In genomic region chr4:166279261-166279660, GRCh38 we compare ENCODE assay signal across 20 cellular contexts.
DNase-seq lines count a peak whose midpoint lies in the region; ATAC-seq, FAIRE-seq and TF ChIP-seq lines count a peak whose summit lies in the region.
"Had no signal": no experiment of that assay in that cellular context is flagged by ENCODE, and none has a peak within 500 bp of the region (broad histone marks: within the 10 kb centered on the region; RNA-seq: fewer than 3 reads in every experiment).

No MANE protein-coding gene starts in this region.

- no peak for DNase-seq in astrocyte (ENCODE audit: low read depth)
- DNase-seq in neural progenitor cell (ENCODE audit: low spot score), result no peak
- DNase-seq in UCSD-AML1 (lab: John Stamatoyannopoulos, UW; ENCODE audit: unreplicated experiment), result no peak
- DNase-seq in EL, result no peak
- no peak for DNase-seq in activated gamma-delta T cell (lab: John Stamatoyannopoulos, UW)
- DNase-seq: Caco-2; CD8-positive, alpha-beta T cell; KG1; NCI-H1092; NCI-H1417 treated with DMSO at 0.1 percent for 48 hours; NCI-H1930; NCI-H446 treated with DMSO at 0.1 percent for 48 hours; NCI-H526; SHP77 had no signal

- no peaks in the 10 kb centered on the region for H3K9me2 ChIP-seq in Loucy (replicated peaks; ENCODE audit: low read depth, low read length)

- peak overlapping the region; percentile 6 for H3K4me3 ChIP-seq in Loucy (ENCODE audit: low read length, poor library complexity, severe bottlenecking)
- no peak overlapping the region for H3K4me3 ChIP-seq in astrocyte (ENCODE audit: insufficient read depth, low read depth, low read length)
- H3K4me3 ChIP-seq in neural progenitor cell, result no peak overlapping the region

- H3F3A ChIP-seq in Loucy (ENCODE audit: low read depth) (no peaks in the 10 kb centered on the region), neural progenitor cell (ENCODE audit: low read depth) (no peaks in the 10 kb centered on the region)

- H4K20me1 ChIP-seq in Loucy (ENCODE audit: insufficient read depth, low read length, poor library complexity, severe bottlenecking) (no peaks in the 10 kb centered on the region), astrocyte (ENCODE audit: insufficient read depth, low read length) (no peaks in the 10 kb centered on the region), neural progenitor cell (ENCODE audit: low read depth) (no peaks in the 10 kb centered on the region)

- no peak for TF ChIP-seq CTCF in Loucy (conservative IDR thresholded peaks at IDR 0.05; ENCODE audit: low read length)
- no peak for TF ChIP-seq CTCF in astrocyte (IDR thresholded peaks at IDR 0.05; ENCODE audit: insufficient read depth, low read depth, low read length)
- TF ChIP-seq CTCF in neural progenitor cell (IDR thresholded peaks at IDR 0.05), result no peak

- H3K27ac ChIP-seq in astrocyte (ENCODE audit: low read depth, low read length), result no peak overlapping the region
- no peak overlapping the region for H3K27ac ChIP-seq in neural progenitor cell
- H3K27ac ChIP-seq: C4-2B, RWPE1 had no signal

- peak overlapping the region; percentile 43 for H3K27ac Mint-ChIP-seq in astrocyte (ENCODE audit: unreplicated experiment)
- H3K27ac Mint-ChIP-seq in neural progenitor cell, result no peak overlapping the region
- H3K27ac Mint-ChIP-seq: B cell; CD8-positive, alpha-beta T cell; T-helper 2 cell treated with Interferon-gamma antibody and Interleukin-4, amounts not matched to agents 5 μg/mL and 100 μg/mL, for 36 hours had no signal

- no peak for FAIRE-seq in astrocyte (lab: Jason Lieb, UNC)

- no peaks in the 10 kb centered on the region for H3K27me3 ChIP-seq in Loucy (ENCODE audit: insufficient read depth, low read length, poor library complexity, severe bottlenecking)
- no peaks in the 10 kb centered on the region for H3K27me3 ChIP-seq in astrocyte (ENCODE audit: insufficient read depth, low read length)
- no peaks in the 10 kb centered on the region for H3K27me3 ChIP-seq in neural progenitor cell

- H3K4me2 ChIP-seq in Loucy (ENCODE audit: low read depth, low read length, poor library complexity, severe bottlenecking), result peak overlapping the region; percentile 38
- no peak overlapping the region for H3K4me2 ChIP-seq in astrocyte (ENCODE audit: low read length)
- H3K4me2 ChIP-seq in neural progenitor cell, result no peak overlapping the region

- no peaks in the 10 kb centered on the region for H3K9me3 Mint-ChIP-seq in astrocyte (ENCODE audit: unreplicated experiment)
- H3K9me3 Mint-ChIP-seq in neural progenitor cell, result no peaks in the 10 kb centered on the region
- H3K9me3 Mint-ChIP-seq: T-helper 2 cell treated with Interferon-gamma antibody and Interleukin-4, amounts not matched to agents 5 μg/mL and 100 μg/mL, for 36 hours had no signal

- no peaks in the 10 kb centered on the region for H3K36me3 ChIP-seq in Loucy (ENCODE audit: insufficient read depth, low read length)
- no peaks in the 10 kb centered on the region for H3K36me3 ChIP-seq in astrocyte (ENCODE audit: insufficient read depth, low read length)
- H3K36me3 ChIP-seq in neural progenitor cell, result no peaks in the 10 kb centered on the region

- H3K27me3 Mint-ChIP-seq in astrocyte (ENCODE audit: low read depth, unreplicated experiment) (no peaks in the 10 kb centered on the region), neural progenitor cell (ENCODE audit: insufficient read depth, low read depth) (no peaks in the 10 kb centered on the region)
- H3K27me3 Mint-ChIP-seq: B cell had no signal

- H3K9ac ChIP-seq in Loucy (ENCODE audit: low read depth, low read length, poor library complexity, severe bottlenecking), result no peak overlapping the region
- no peak overlapping the region for H3K9ac ChIP-seq in astrocyte (ENCODE audit: low read length)
- no peak overlapping the region for H3K9ac ChIP-seq in neural progenitor cell

- peak; percentile 73 for ATAC-seq in GM18870 (IDR thresholded peaks at IDR 0.05; ENCODE audit: unreplicated experiment)
- ATAC-seq: CD8-positive, alpha-beta T cell had no signal

- peaks cover 19% of the 10 kb centered on the region for H3K4me1 Mint-ChIP-seq in astrocyte (ENCODE audit: low read depth, unreplicated experiment)
- peaks cover 3% of the 10 kb centered on the region for H3K4me1 Mint-ChIP-seq in neural progenitor cell
- H3K4me1 Mint-ChIP-seq: B cell had no signal

- peaks cover 11% of the 10 kb centered on the region for H3K4me1 ChIP-seq in Loucy (ENCODE audit: insufficient read depth, low read length, poor library complexity, severe bottlenecking)
- H3K4me1 ChIP-seq in astrocyte (ENCODE audit: insufficient read depth, low read length), result peaks cover 4% of the 10 kb centered on the region
- H3K4me1 ChIP-seq in neural progenitor cell, result no peaks in the 10 kb centered on the region
- H3K4me1 ChIP-seq: Caco-2 had no signal

- H3K36me3 Mint-ChIP-seq in astrocyte (ENCODE audit: low read depth, unreplicated experiment) (no peaks in the 10 kb centered on the region), neural progenitor cell (no peaks in the 10 kb centered on the region)
- H3K36me3 Mint-ChIP-seq: CD8-positive, alpha-beta T cell had no signal

- no peaks in the 10 kb centered on the region for H3K79me2 ChIP-seq in Loucy (ENCODE audit: insufficient read depth, low read length)
- H3K79me2 ChIP-seq in astrocyte (ENCODE audit: insufficient read depth, low read length), result no peaks in the 10 kb centered on the region
- H3K79me2 ChIP-seq in neural progenitor cell (ENCODE audit: low read depth), result no peaks in the 10 kb centered on the region

- H3K4me3 Mint-ChIP-seq in astrocyte (ENCODE audit: unreplicated experiment) (no peak overlapping the region), neural progenitor cell (no peak overlapping the region)
- H3K4me3 Mint-ChIP-seq: B cell; CD8-positive, alpha-beta T cell; T-helper 2 cell treated with Interferon-gamma antibody and Interleukin-4, amounts not matched to agents 5 μg/mL and 100 μg/mL, for 36 hours had no signal

- H2AFZ ChIP-seq in Loucy (ENCODE audit: low read length), result no peak overlapping the region
- no peak overlapping the region for H2AFZ ChIP-seq in astrocyte (ENCODE audit: low read depth, low read length)
- peak overlapping the region; percentile 54 for H2AFZ ChIP-seq in neural progenitor cell (replicated peaks)

- H3K9me3 ChIP-seq in Loucy (ENCODE audit: insufficient read depth, low read depth, low read length), result no peaks in the 10 kb centered on the region
- no peaks in the 10 kb centered on the region for H3K9me3 ChIP-seq in astrocyte (ENCODE audit: insufficient read depth, low read depth, low read length)
- no peaks in the 10 kb centered on the region for H3K9me3 ChIP-seq in neural progenitor cell (ENCODE audit: low read depth)
- H3K9me3 ChIP-seq: Caco-2 had no signal
